Comparison of ENCODE assay signal across 8 cellular contexts in the genomic region with DNA sequence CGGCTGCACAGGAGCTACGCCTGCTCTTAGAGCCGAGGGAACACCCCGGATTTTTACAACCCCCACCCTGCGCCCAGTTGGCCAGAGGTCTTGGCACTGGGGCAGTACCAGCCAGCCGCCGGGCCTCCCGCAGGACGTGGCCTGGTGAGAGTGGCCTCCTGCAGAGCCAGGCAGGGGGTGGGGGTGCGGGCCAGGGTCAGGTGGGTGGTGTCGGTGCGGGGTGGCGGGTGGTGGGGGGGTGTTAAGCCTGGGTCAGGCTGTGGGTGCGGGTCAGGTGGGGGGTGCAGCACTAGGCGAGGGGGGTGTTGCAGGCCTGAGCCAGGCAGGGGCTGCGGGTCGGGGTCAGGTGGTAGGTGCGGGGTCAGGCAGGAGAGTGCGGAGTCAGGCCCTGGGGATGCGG. TPM values are rescaled to one million over a fixed set of nuclear protein-coding genes. Genes with fewer than 3 reads are reported as not detected.
DNase-seq lines count a peak whose midpoint lies in the region; ATAC-seq and TF ChIP-seq lines count a peak whose summit lies in the region.

No MANE protein-coding gene starts in this region.

- H2BK5ac ChIP-seq in trophoblast cell (ENCODE audit: low read depth, low read length, poor library complexity) = no peak overlapping the region

- H4K8ac ChIP-seq in trophoblast cell (ENCODE audit: low read depth, low read length) = no peak overlapping the region

- peak overlapping the region; percentile 7 for H3K4me2 ChIP-seq in SU-DHL-6 (ENCODE audit: low read depth, low read length, poor library complexity, severe bottlenecking)
- H3K4me2 ChIP-seq in trophoblast cell (ENCODE audit: low read length) = peak overlapping the region; percentile 62

- H3K14ac ChIP-seq in trophoblast cell (ENCODE audit: low read length) = no peak overlapping the region

- no peak overlapping the region for H3K4me3 ChIP-seq in CD8-positive, alpha-beta memory T cell (ENCODE audit: low read length)
- H3K4me3 ChIP-seq in SU-DHL-6 (ENCODE audit: insufficient read depth, low read length, poor library complexity, severe bottlenecking) (no peak overlapping the region), foreskin fibroblast (ENCODE audit: low read depth in 1 of 2, low read length in 2 of 2) (peak overlapping the region; percentile 73 to 75), trophoblast cell (ENCODE audit: low read depth, low read length) (peak overlapping the region; percentile 70)

- TF ChIP-seq CTCF in SU-DHL-6 (IDR thresholded peaks at IDR 0.05; ENCODE audit: insufficient read depth, low read length, poor library complexity, severe bottlenecking) (no peak), foreskin fibroblast (IDR thresholded peaks at IDR 0.05; ENCODE audit: low read depth, low read length) (no peak)

- H3K27me3 Mint-ChIP-seq in CD8-positive, alpha-beta memory T cell = peaks cover 0 to 1% of the 10 kb centered on the region in 2 donors

- H2AK5ac ChIP-seq in trophoblast cell (ENCODE audit: low read length) = no peak overlapping the region

- H3K27ac Mint-ChIP-seq in CD8-positive, alpha-beta memory T cell = no peak overlapping the region

- H2BK120ac ChIP-seq in trophoblast cell (ENCODE audit: insufficient read depth, low read length, poor library complexity) = no peak overlapping the region

- POLR2A ChIA-PET in CD8-positive, alpha-beta memory T cell (lab: Charles Lee) = no interaction called here

- peaks cover 5% of the 10 kb centered on the region for H3F3A ChIP-seq in SU-DHL-6 (ENCODE audit: insufficient read depth)

- no peak overlapping the region for H3K27ac ChIP-seq in CD8-positive, alpha-beta memory T cell (ENCODE audit: low read depth, low read length)
- H3K27ac ChIP-seq in SU-DHL-6 (ENCODE audit: low read depth, low read length) (no peak overlapping the region), trophoblast cell (ENCODE audit: low read depth, low read length) (no peak overlapping the region)

- no peaks in the 10 kb centered on the region for H3K9me2 ChIP-seq in SU-DHL-6 (replicated peaks; ENCODE audit: insufficient read depth, low read length)

- no peaks in the 10 kb centered on the region for H4K20me1 ChIP-seq in SU-DHL-6 (ENCODE audit: low read depth, low read length)

- peaks cover 0 to 32% (median 6%) of the 10 kb centered on the region in 3 donors for H3K36me3 Mint-ChIP-seq in CD8-positive, alpha-beta memory T cell

- ATAC-seq in GM19397 (IDR thresholded peaks at IDR 0.05; ENCODE audit: unreplicated experiment) = no peak

- peak overlapping the region in 6 of 7 donors; percentile 57 to 84 (median 78) for H3K4me3 Mint-ChIP-seq in CD8-positive, alpha-beta memory T cell

- H3K9ac ChIP-seq in SU-DHL-6 (ENCODE audit: low read length) = no peak overlapping the region
- H3K9ac ChIP-seq in trophoblast cell (ENCODE audit: low read length) = no peak overlapping the region

- no peak overlapping the region for H2BK12ac ChIP-seq in trophoblast cell (ENCODE audit: low read length)

- CTCF ChIA-PET in CD8-positive, alpha-beta memory T cell (lab: Charles Lee) = no interaction called here

- DNase-seq in CD8-positive, alpha-beta memory T cell = no peak
- DNase-seq in foreskin fibroblast (no peak), trophoblast cell (no peak), NCI-H345 (lab: John Stamatoyannopoulos, UW) (no peak), COLO668 (lab: John Stamatoyannopoulos, UW; ENCODE audit: unreplicated experiment) (no peak), ACHN (no peak)

- no peak overlapping the region for H4K91ac ChIP-seq in trophoblast cell (ENCODE audit: low read depth, low read length)

- H3K23ac ChIP-seq in trophoblast cell (ENCODE audit: low read length) = no peak overlapping the region

- H4K12ac ChIP-seq in trophoblast cell (ENCODE audit: low read depth, low read length) = no peak overlapping the region

- H3K4ac ChIP-seq in trophoblast cell (ENCODE audit: low read depth, low read length) = no peak overlapping the region

- H3K9me3 Mint-ChIP-seq in CD8-positive, alpha-beta memory T cell = no peaks in the 10 kb centered on the region

- H2AFZ ChIP-seq in SU-DHL-6 (ENCODE audit: low read depth, low read length, severe bottlenecking) = no peak overlapping the region
- H2AFZ ChIP-seq in trophoblast cell (ENCODE audit: insufficient read depth, low read length, poor library complexity) = no peak overlapping the region

- H3K27me3 ChIP-seq in CD8-positive, alpha-beta memory T cell (ENCODE audit: insufficient read depth, low read length, poor library complexity, severe bottlenecking) = no peaks in the 10 kb centered on the region
- no peaks in the 10 kb centered on the region for H3K27me3 ChIP-seq in SU-DHL-6 (ENCODE audit: low read length)
- peaks cover 2% of the 10 kb centered on the region for H3K27me3 ChIP-seq in trophoblast cell (ENCODE audit: insufficient read depth, low read length)

- H3K18ac ChIP-seq in trophoblast cell (ENCODE audit: low read length) = no peak overlapping the region

- H3K4me1 Mint-ChIP-seq in CD8-positive, alpha-beta memory T cell = peaks cover 5 to 19% (median 8%) of the 10 kb centered on the region in 3 donors

- peaks cover 2% of the 10 kb centered on the region for H3K79me1 ChIP-seq in trophoblast cell (ENCODE audit: low read length)

- peaks cover 5% of the 10 kb centered on the region for H3K4me1 ChIP-seq in CD8-positive, alpha-beta memory T cell (ENCODE audit: insufficient read depth, low read length)
- H3K4me1 ChIP-seq in trophoblast cell (ENCODE audit: control insufficient read depth in 1 of 2, insufficient read depth in 2 of 2, low read length in 2 of 2) = peaks cover 5 to 8% of the 10 kb centered on the region in 2 experiments

- H3K79me2 ChIP-seq in SU-DHL-6 (ENCODE audit: insufficient read depth, low read length) = no peaks in the 10 kb centered on the region
- H3K79me2 ChIP-seq in trophoblast cell (ENCODE audit: control insufficient read depth, insufficient read depth, low read length, poor library complexity) = peaks cover 2% of the 10 kb centered on the region

- H3K36me3 ChIP-seq in CD8-positive, alpha-beta memory T cell (ENCODE audit: insufficient read depth, low read length) = peaks cover 10% of the 10 kb centered on the region
- H3K36me3 ChIP-seq in SU-DHL-6 (ENCODE audit: low read length) (no peaks in the 10 kb centered on the region), trophoblast cell (ENCODE audit: control insufficient read depth in 1 of 2, insufficient read depth in 2 of 2, low read length in 2 of 2) (peaks cover 27 to 33% of the 10 kb centered on the region in 2 experiments)

- no peaks in the 10 kb centered on the region for H3K9me3 ChIP-seq in CD8-positive, alpha-beta memory T cell (ENCODE audit: low read length)
- H3K9me3 ChIP-seq in SU-DHL-6 (ENCODE audit: insufficient read depth, low read length) = no peaks in the 10 kb centered on the region
- H3K9me3 ChIP-seq in trophoblast cell (ENCODE audit: insufficient read depth, low read depth, low read length) = peaks cover 5% of the 10 kb centered on the region

- no CpG with 5 or more reads among the region's 20 CpGs for WGBS in trophoblast cell (ENCODE audit: extremely low coverage, insufficient coverage, insufficient read length)

- in situ Hi-C loops in ACHN (cut with HindIII; ENCODE audit: low pct_ligation_motif_present, low pct_unique_long_range_greater_than_20kb, low sequenced_read_pairs) = no loop called here

RNA-seq across cellular contexts. Expression of a gene that starts 0.6 kb away (rescaled TPM):
- 10 to 100 TPM; 74.7 to 76.3 TPM for total RNA-seq in CD8-positive, alpha-beta memory T cell
- polyA plus RNA-seq in CD8-positive, alpha-beta memory T cell = 103 TPM
- 64.0 and 65.2 TPM in 2 replicates for polyA plus RNA-seq in trophoblast cell (2013)

RNA-seq across cellular contexts. Expression of a gene that starts 6.6 kb away (rescaled TPM):
- 1 to 10 TPM; 6.4 to 6.7 TPM for total RNA-seq in CD8-positive, alpha-beta memory T cell
- polyA plus RNA-seq in CD8-positive, alpha-beta memory T cell = 16.8 TPM
- 2.7 and 2.8 TPM in 2 replicates for polyA plus RNA-seq in trophoblast cell (2013)

RNA-seq across cellular contexts. Expression of a gene that starts 14.7 kb away (rescaled TPM):
- 10 to 100 TPM; 34.6 to 39.8 TPM for total RNA-seq in CD8-positive, alpha-beta memory T cell
- polyA plus RNA-seq in CD8-positive, alpha-beta memory T cell = 22.9 TPM
- 18.2 and 20.6 TPM in 2 replicates for polyA plus RNA-seq in trophoblast cell (2013)

RNA-seq across cellular contexts. Expression of a gene that starts 21.4 kb away (rescaled TPM):
- 10 to 100 TPM; 53.9 to 54.6 TPM for total RNA-seq in CD8-positive, alpha-beta memory T cell
- 38.5 TPM for polyA plus RNA-seq in CD8-positive, alpha-beta memory T cell
- polyA plus RNA-seq in trophoblast cell (2013) = 38.2 and 40.1 TPM in 2 replicates

RNA-seq across cellular contexts. Expression of a gene that starts 25.3 kb away (rescaled TPM):
- not detected for total RNA-seq in CD8-positive, alpha-beta memory T cell
- polyA plus RNA-seq in CD8-positive, alpha-beta memory T cell = not detected
- 0.21 TPM in 2 replicates for polyA plus RNA-seq in trophoblast cell (2013)

Comparison
In these comparisons a context has a peak if more than half of its experiments do, and no peak if none do; other contexts are left out.
1. H3K4me3 ChIP-seq: peak in foreskin fibroblast (2 of 2) and trophoblast cell (single experiment); none in CD8-positive, alpha-beta memory T cell (single experiment) and SU-DHL-6 (single experiment).